In genomic region chr6:90586675-90587638, GRCh38 we compare ENCODE assay signal across 1 cellular context.
A peak's percentile ranks its signal among the peaks of the same experiment; 100 is the strongest.
TF ChIP-seq lines count a peak whose summit lies in the region.

Gene MAP3K7 (minus strand): TSS chr6:90587072. CDS start chr6:90586883, 189 bp downstream.

TF ChIP-seq in HepG2, 621 proteins besides CTCF, POLR2A, EP300 and RAD21 (continued from another document and continues in another):
- TF ChIP-seq PATZ1 (CRISPR knock-in tag; IDR thresholded peaks at IDR 0.05) (peak; percentile 38; the same call in 1 of the 2 replicates), ZGPAT (CRISPR knock-in tag; IDR thresholded peaks at IDR 0.05) (peak; percentile 67), SSRP1 (CRISPR knock-in tag; IDR thresholded peaks at IDR 0.05) (no peak), IKZF4 (CRISPR knock-in tag; IDR thresholded peaks at IDR 0.05; ENCODE audit: borderline replicate concordance, low read depth, not compliant biosample characterization) (no peak), GATAD1 (CRISPR knock-in tag; IDR thresholded peaks at IDR 0.05) (peak; percentile 100), ZNF224 (CRISPR knock-in tag; IDR thresholded peaks at IDR 0.05) (no peak), CREB3 (CRISPR knock-in tag; IDR thresholded peaks at IDR 0.05) (no peak), NRL (CRISPR knock-in tag; IDR thresholded peaks at IDR 0.05; ENCODE audit: borderline replicate concordance) (0 out of 2 replicates have a peak, but pooled peaks have one; percentile 55), HNF1B (CRISPR knock-in tag; IDR thresholded peaks at IDR 0.05) (peak; percentile 32; the same call in 1 of the 2 replicates), ZSCAN29 (CRISPR knock-in tag; conservative IDR thresholded peaks at IDR 0.05) (no peak), RFX3 (CRISPR knock-in tag; IDR thresholded peaks at IDR 0.05) (no peak), REST (IDR thresholded peaks at IDR 0.05; ENCODE audit: borderline replicate concordance in 1 of 2, low read depth in 1 of 2, low read length in 2 of 2) (peak in 1 of 2 experiments; percentile 5; a peak in 1 of 4 replicates), ZNF580 (CRISPR knock-in tag; IDR thresholded peaks at IDR 0.05; ENCODE audit: borderline replicate concordance, low read depth) (no peak), ZNF569 (CRISPR knock-in tag; IDR thresholded peaks at IDR 0.05; ENCODE audit: borderline replicate concordance) (no peak), ATF4 (CRISPR knock-in tag; IDR thresholded peaks at IDR 0.05) (peak; percentile 36 to 53; a peak in 2 of 4 replicates), SCMH1 (CRISPR knock-in tag; IDR thresholded peaks at IDR 0.05; ENCODE audit: borderline replicate concordance) (no peak), SKI (IDR thresholded peaks at IDR 0.05; ENCODE audit: partially characterized antibody) (no peak), HES4 (CRISPR knock-in tag; IDR thresholded peaks at IDR 0.05; ENCODE audit: borderline replicate concordance) (no peak), ZNF777 (CRISPR knock-in tag; IDR thresholded peaks at IDR 0.05) (no peak), ZNF225 (CRISPR knock-in tag; IDR thresholded peaks at IDR 0.05) (no peak), HBP1 (CRISPR knock-in tag; IDR thresholded peaks at IDR 0.05; ENCODE audit: low read depth) (no peak), ONECUT2 (CRISPR knock-in tag; IDR thresholded peaks at IDR 0.05) (no peak), ZNF891 (CRISPR knock-in tag; IDR thresholded peaks at IDR 0.05) (peak; percentile 69; the same call in 1 of the 2 replicates), ZNF407 (CRISPR knock-in tag; IDR thresholded peaks at IDR 0.05; ENCODE audit: not compliant biosample characterization) (peak; percentile 35), ZC3H13 (CRISPR knock-in tag; IDR thresholded peaks at IDR 0.05) (no peak; the same call in 1 of the 2 replicates), POLR2G (IDR thresholded peaks at IDR 0.05; ENCODE audit: low read depth, low read length) (peak; percentile 83), ZNF343 (CRISPR knock-in tag; IDR thresholded peaks at IDR 0.05) (no peak), GFI1 (CRISPR knock-in tag; IDR thresholded peaks at IDR 0.05; ENCODE audit: borderline replicate concordance) (no peak)
